22 cellular contexts compared by ENCODE assay signal in genomic region chr18:63146185-63146584, GRCh38.
DNase-seq lines count a peak whose midpoint lies in the region; ATAC-seq and TF ChIP-seq lines count a peak whose summit lies in the region.
"Had no signal": no experiment of that assay in that cellular context is flagged by ENCODE, and none has a peak within 500 bp of the region (broad histone marks: within the 10 kb centered on the region; RNA-seq: fewer than 3 reads in every experiment).

No MANE protein-coding gene starts in this region.

- no peak overlapping the region for H2AFZ ChIP-seq in neuronal stem cell (ENCODE audit: low read length)

- in situ Hi-C loops in astrocyte of the cerebellum (cut with HindIII; ENCODE audit: low sequenced_read_pairs): no loop called here

- TF ChIP-seq CTCF in astrocyte of the cerebellum (IDR thresholded peaks at IDR 0.05; ENCODE audit: low read depth, low read length, missing control alignments): no peak

- no peak overlapping the region for H2BK5ac ChIP-seq in neuronal stem cell (ENCODE audit: low read length)

- peak; percentile 28 to 71 (median 62) for DNase-seq in right cardiac atrium
- DNase-seq in Right ventricle myocardium inferior (ENCODE audit: missing footprints): no peak
- peak; percentile 8 for DNase-seq in astrocyte of the cerebellum (ENCODE audit: low read depth)
- DNase-seq in neuronal stem cell (ENCODE audit: low spot score): no peak
- DNase-seq in erythroblast (lab: John Stamatoyannopoulos, UW): no peak
- DNase-seq in natural killer cell treated with Interleukin-12 subunit alpha and Interleukin-12 subunit beta and Interleukin-15 and Interleukin-18, amount 100 ng/mL, for 72 hours (ENCODE audit: low spot score): no peak
- DNase-seq in NCI-H1436 treated with DMSO at 0.1 percent for 48 hours (lab: John Stamatoyannopoulos, UW): no peak
- no peak for DNase-seq in GM19240 (ENCODE audit: insufficient read length, low spot score)
- DNase-seq: activated effector memory CD4-positive, alpha-beta T cell treated with Interleukin-2 at 50 U/mL for 16 hours; CD8-positive, alpha-beta memory T cell; DND-41; natural killer cell; NCI-H2081; NCI-H510A treated with DMSO at 0.1 percent for 48 hours; SHP77 treated with DMSO at 0.1 percent for 48 hours; stimulated activated CD4-positive, alpha-beta T cell treated with anti-CD3 and anti-CD28 coated beads, Interleukin-15, amount 100 ng/mL, for 24 hours; stimulated activated naive CD4-positive, alpha-beta T cell treated with Interleukin-2 at 50 U/mL for 16 hours; upper lobe of right lung; WERI-Rb-1 had no signal

- H3K4me1 ChIP-seq in right cardiac atrium (ENCODE audit: control insufficient read depth, insufficient read depth, low read length) (peaks cover 12% of the 10 kb centered on the region), neuronal stem cell (ENCODE audit: control insufficient read depth in 2 of 2, insufficient read depth in 1 of 2, low read depth in 1 of 2, low read length in 2 of 2) (peaks cover 0 to 11% of the 10 kb centered on the region in 2 donors)

- H2AK5ac ChIP-seq in neuronal stem cell (ENCODE audit: low read depth, low read length): no peak overlapping the region

- H3K27ac Mint-ChIP-seq in natural killer cell treated with Interleukin-12 subunit alpha and Interleukin-12 subunit beta and Interleukin-15 and Interleukin-18, amount 100 ng/mL, for 72 hours: peak overlapping the region in 1 of 2 donors; percentile 76
- H3K27ac Mint-ChIP-seq: natural killer cell had no signal

- H3K27me3 ChIP-seq in right cardiac atrium (ENCODE audit: control insufficient read depth, insufficient read depth) (no peaks in the 10 kb centered on the region), neuronal stem cell (ENCODE audit: control insufficient read depth in 3 of 3, insufficient read depth in 3 of 3, low read depth in 1 of 3, low read length in 3 of 3) (no peaks in the 10 kb centered on the region)
- H3K27me3 ChIP-seq: upper lobe of right lung had no signal

- no peak for TF ChIP-seq POLR2A in erythroblast (IDR thresholded peaks at IDR 0.05; ENCODE audit: low read length)

- H3K4me3 Mint-ChIP-seq in natural killer cell treated with Interleukin-12 subunit alpha and Interleukin-12 subunit beta and Interleukin-15 and Interleukin-18, amount 100 ng/mL, for 72 hours: no peak overlapping the region
- H3K4me3 Mint-ChIP-seq: natural killer cell had no signal

- peak overlapping the region; percentile 24 for H3K18ac ChIP-seq in neuronal stem cell (ENCODE audit: low read length)

- peaks cover 41 to 44% of the 10 kb centered on the region in 2 donors for H3K4me1 Mint-ChIP-seq in natural killer cell treated with Interleukin-12 subunit alpha and Interleukin-12 subunit beta and Interleukin-15 and Interleukin-18, amount 100 ng/mL, for 72 hours (ENCODE audit: low read depth in 2 of 2)

- H3K4me2 ChIP-seq in neuronal stem cell (ENCODE audit: insufficient read depth, low read length, poor library complexity, severe bottlenecking): no peak overlapping the region

- H2BK15ac ChIP-seq in neuronal stem cell (ENCODE audit: low read length): no peak overlapping the region

- H3K14ac ChIP-seq in neuronal stem cell (ENCODE audit: low read length): no peak overlapping the region

- no peak overlapping the region for H3K4me3 ChIP-seq in right cardiac atrium (ENCODE audit: low read length)
- no peak overlapping the region for H3K4me3 ChIP-seq in astrocyte of the cerebellum (ENCODE audit: low read depth, low read length)
- H3K4me3 ChIP-seq in neuronal stem cell (ENCODE audit: low read length in 2 of 2): no peak overlapping the region
- H3K4me3 ChIP-seq: K562, lung, upper lobe of right lung had no signal

- H3K27me3 Mint-ChIP-seq in natural killer cell treated with Interleukin-12 subunit alpha and Interleukin-12 subunit beta and Interleukin-15 and Interleukin-18, amount 100 ng/mL, for 72 hours: peaks cover 0 to 3% of the 10 kb centered on the region in 2 donors
- H3K27me3 Mint-ChIP-seq: CD8-positive, alpha-beta memory T cell had no signal

- H3K23ac ChIP-seq in neuronal stem cell (ENCODE audit: low read depth, low read length, poor library complexity): no peak overlapping the region

- no peak overlapping the region for H4K91ac ChIP-seq in neuronal stem cell (ENCODE audit: low read depth, low read length, poor library complexity)

- H4K8ac ChIP-seq in neuronal stem cell (ENCODE audit: low read depth, low read length): no peak overlapping the region

- H2BK120ac ChIP-seq in neuronal stem cell (ENCODE audit: low read depth, low read length): no peak overlapping the region

- 64% methylated on average over 13 of the region's 13 CpGs for WGBS in right cardiac atrium
- no CpG with 5 or more reads among the region's 13 CpGs for WGBS in neuronal stem cell (ENCODE audit: extremely low coverage in 2 of 2, insufficient read length in 2 of 2, insufficient replicate concordance in 1 of 2), 2 donors

- H3K9me3 Mint-ChIP-seq in natural killer cell treated with Interleukin-12 subunit alpha and Interleukin-12 subunit beta and Interleukin-15 and Interleukin-18, amount 100 ng/mL, for 72 hours: no peaks in the 10 kb centered on the region
- H3K9me3 Mint-ChIP-seq: CD8-positive, alpha-beta memory T cell; natural killer cell had no signal

- H3K9ac ChIP-seq in neuronal stem cell (ENCODE audit: low read depth, low read length, poor library complexity): no peak overlapping the region

- no peak overlapping the region for H2BK12ac ChIP-seq in neuronal stem cell (ENCODE audit: low read length)

- ATAC-seq in right cardiac atrium: peak in 1 of 2 donors; percentile 49
- ATAC-seq in Right ventricle myocardium inferior: no peak
- no peak for ATAC-seq in natural killer cell treated with Interleukin-12 subunit alpha and Interleukin-12 subunit beta and Interleukin-15 and Interleukin-18, amount 100 ng/mL, for 72 hours
- ATAC-seq: HCT116, K562, natural killer cell, upper lobe of right lung had no signal

- H3K27ac ChIP-seq in right cardiac atrium (ENCODE audit: low read length) (no peak overlapping the region), neuronal stem cell (replicated peaks; ENCODE audit: low read length) (no peak overlapping the region)
- H3K27ac ChIP-seq: upper lobe of right lung, WERI-Rb-1 had no signal

- H3K36me3 ChIP-seq in neuronal stem cell (replicated peaks in 1 of 2; ENCODE audit: control insufficient read depth in 2 of 2, insufficient read depth in 2 of 2, low read length in 2 of 2): no peaks in the 10 kb centered on the region
- H3K36me3 ChIP-seq: upper lobe of right lung, WERI-Rb-1 had no signal

- H3K9me3 ChIP-seq in right cardiac atrium (ENCODE audit: control insufficient read depth, low read length) (no peaks in the 10 kb centered on the region), neuronal stem cell (replicated peaks in 1 of 2; ENCODE audit: control insufficient read depth in 2 of 2, insufficient read depth in 1 of 2, low read depth in 1 of 2, low read length in 2 of 2) (no peaks in the 10 kb centered on the region)
- H3K9me3 ChIP-seq: upper lobe of right lung had no signal

- no peaks in the 10 kb centered on the region for H3K79me1 ChIP-seq in neuronal stem cell (ENCODE audit: low read depth, low read length)

- H3K36me3 Mint-ChIP-seq in natural killer cell treated with Interleukin-12 subunit alpha and Interleukin-12 subunit beta and Interleukin-15 and Interleukin-18, amount 100 ng/mL, for 72 hours: peaks cover 7% of the 10 kb centered on the region
- H3K36me3 Mint-ChIP-seq: natural killer cell had no signal

- no peak overlapping the region for H3K4ac ChIP-seq in neuronal stem cell (ENCODE audit: low read length)

- intact Hi-C loops in right cardiac atrium (cut with DNase I) (no loop called here), Right ventricle myocardium inferior (cut with DNase I) (no loop called here)

Comparison
In these comparisons a context has a peak if more than half of its experiments do, and no peak if none do; other contexts are left out.
1. DNase-seq: peak in right cardiac atrium (3 of 3) and astrocyte of the cerebellum (single experiment); none in Right ventricle myocardium inferior (single experiment), neuronal stem cell (single experiment), erythroblast (0 of 2), natural killer cell treated with Interleukin-12 subunit alpha and Interleukin-12 subunit beta and Interleukin-15 and Interleukin-18, amount 100 ng/mL, for 72 hours (single experiment), NCI-H1436 treated with DMSO at 0.1 percent for 48 hours (single experiment) and GM19240 (single experiment).